In genomic region chr17:41697122-41697962, GRCh38 we compare ENCODE assay signal across 13 cellular contexts. TPM values are rescaled to one million over a fixed set of nuclear protein-coding genes. Genes with fewer than 3 reads are reported as not detected.
A peak's percentile ranks its signal among the peaks of the same experiment; 100 is the strongest.
DNase-seq lines count a peak whose midpoint lies in the region; ATAC-seq and TF ChIP-seq lines count a peak whose summit lies in the region.
"Had no signal": no experiment of that assay in that cellular context is flagged by ENCODE, and none has a peak within 500 bp of the region (broad histone marks: within the 10 kb centered on the region; RNA-seq: fewer than 3 reads in every experiment).

No MANE protein-coding gene starts in this region.

- peaks cover 4 to 16% of the 10 kb centered on the region in 2 donors for H3K36me3 Mint-ChIP-seq in activated T-cell treated with anti-CD3 and anti-CD28 coated beads, Interleukin-2, amount 50 U/mL, for 72 hours (ENCODE audit: insufficient read depth in 2 of 2)
- peaks cover 14% of the 10 kb centered on the region for H3K36me3 Mint-ChIP-seq in activated T-cell treated with anti-CD3 and anti-CD28 coated beads, Interleukin-2, amount 50 U/mL, for 4 hours (ENCODE audit: insufficient read depth)
- H3K36me3 Mint-ChIP-seq in endodermal cell (ENCODE audit: low read depth) = peaks cover 6% of the 10 kb centered on the region

- no peak overlapping the region for H3K4me3 Mint-ChIP-seq in activated T-cell treated with anti-CD3 and anti-CD28 coated beads, Interleukin-2, amount 50 U/mL, for 72 hours
- no peak overlapping the region for H3K4me3 Mint-ChIP-seq in activated T-cell treated with anti-CD3 and anti-CD28 coated beads, Interleukin-2, amount 50 U/mL, for 4 hours
- H3K4me3 Mint-ChIP-seq in endodermal cell = no peak overlapping the region
- H3K4me3 Mint-ChIP-seq: activated CD4-positive, alpha-beta memory T cell treated with anti-CD3 and anti-CD28 coated beads for 36 hours; naive thymus-derived CD8-positive, alpha-beta T cell had no signal

- no peaks in the 10 kb centered on the region for H3K27me3 Mint-ChIP-seq in activated T-cell treated with anti-CD3 and anti-CD28 coated beads, Interleukin-2, amount 50 U/mL, for 72 hours (ENCODE audit: low read depth)
- peaks cover 2% of the 10 kb centered on the region for H3K27me3 Mint-ChIP-seq in activated T-cell treated with anti-CD3 and anti-CD28 coated beads, Interleukin-2, amount 50 U/mL, for 4 hours (ENCODE audit: low read depth)
- H3K27me3 Mint-ChIP-seq in endodermal cell (ENCODE audit: insufficient read depth) = peaks cover 11% of the 10 kb centered on the region
- H3K27me3 Mint-ChIP-seq: activated CD4-positive, alpha-beta memory T cell treated with anti-CD3 and anti-CD28 coated beads for 36 hours had no signal

- DNase-seq in activated T-cell treated with anti-CD3 and anti-CD28 coated beads, Interleukin-2, amount 50 U/mL, for 72 hours = no peak
- no peak for DNase-seq in activated T-cell treated with anti-CD3 and anti-CD28 coated beads, Interleukin-2, amount 50 U/mL, for 4 hours
- DNase-seq in endodermal cell (peak; percentile 37), lung microvascular endothelial cell (ENCODE audit: low read depth in 2 of 2) (peak; percentile 12 to 69), uterus (peak; percentile 76 to 83), middle frontal gyrus (ENCODE audit: extremely low spot score, low spot score) (no peak)
- DNase-seq in activated naive CD4-positive, alpha-beta T cell treated with anti-CD3 and anti-CD28 coated beads, Interleukin-2, amount 50 U/mL, for 16 hours = no peak
- DNase-seq: activated CD4-positive, alpha-beta memory T cell treated with anti-CD3 and anti-CD28 coated beads for 36 hours; dermis blood vessel endothelial cell; naive thymus-derived CD8-positive, alpha-beta T cell had no signal

- WGBS in endodermal cell (ENCODE audit: insufficient coverage in 1 of 2, insufficient read length in 1 of 2), 2 experiments = 81 to 83% methylated on average over 4 to 5 of the region's 6 CpGs

- no peak overlapping the region for H3K9ac ChIP-seq in endodermal cell (ENCODE audit: extremely low read depth, low read length, poor library complexity, severe bottlenecking)

- intact Hi-C loops in uterus (cut with DNase I; ENCODE audit: low total_unique reads) = no loop called here

- H3K9me3 Mint-ChIP-seq in activated T-cell treated with anti-CD3 and anti-CD28 coated beads, Interleukin-2, amount 50 U/mL, for 72 hours = no peaks in the 10 kb centered on the region
- no peaks in the 10 kb centered on the region for H3K9me3 Mint-ChIP-seq in activated T-cell treated with anti-CD3 and anti-CD28 coated beads, Interleukin-2, amount 50 U/mL, for 4 hours
- no peaks in the 10 kb centered on the region for H3K9me3 Mint-ChIP-seq in endodermal cell
- H3K9me3 Mint-ChIP-seq: activated CD4-positive, alpha-beta memory T cell treated with anti-CD3 and anti-CD28 coated beads for 36 hours; naive thymus-derived CD8-positive, alpha-beta T cell had no signal

- no peak for TF ChIP-seq CTCF in endodermal cell (conservative IDR thresholded peaks at IDR 0.05)
- TF ChIP-seq CTCF in uterus (IDR thresholded peaks at IDR 0.05) = no peak

- no peak for TF ChIP-seq POLR2A in uterus (IDR thresholded peaks at IDR 0.05)

- ATAC-seq in activated T-cell treated with anti-CD3 and anti-CD28 coated beads, Interleukin-2, amount 50 U/mL, for 72 hours (replicated peaks in 1 of 2) = no peak
- no peak for ATAC-seq in activated T-cell treated with anti-CD3 and anti-CD28 coated beads, Interleukin-2, amount 50 U/mL, for 4 hours
- no peak for ATAC-seq in GM21381 (IDR thresholded peaks at IDR 0.05; ENCODE audit: unreplicated experiment)
- ATAC-seq: naive thymus-derived CD8-positive, alpha-beta T cell had no signal

- H3K27ac ChIP-seq in endodermal cell (ENCODE audit: low read depth, low read length) (no peak overlapping the region), uterus (peak overlapping the region; percentile 54 to 84)
- H3K27ac ChIP-seq: C4-2B had no signal

- no peaks in the 10 kb centered on the region for H3K9me3 ChIP-seq in endodermal cell (ENCODE audit: control insufficient read depth, low read length)
- no peaks in the 10 kb centered on the region for H3K9me3 ChIP-seq in uterus

- peaks cover 14% of the 10 kb centered on the region for H3K36me3 ChIP-seq in endodermal cell (ENCODE audit: control insufficient read depth, insufficient read depth, low read length)
- no peaks in the 10 kb centered on the region for H3K36me3 ChIP-seq in uterus

- peak overlapping the region; percentile 79 for H3K27ac Mint-ChIP-seq in activated T-cell treated with anti-CD3 and anti-CD28 coated beads, Interleukin-2, amount 50 U/mL, for 72 hours
- H3K27ac Mint-ChIP-seq in endodermal cell = no peak overlapping the region
- H3K27ac Mint-ChIP-seq: activated CD4-positive, alpha-beta memory T cell treated with anti-CD3 and anti-CD28 coated beads for 36 hours had no signal

- peaks cover 26% of the 10 kb centered on the region for H3K4me1 Mint-ChIP-seq in activated T-cell treated with anti-CD3 and anti-CD28 coated beads, Interleukin-2, amount 50 U/mL, for 72 hours (ENCODE audit: low read depth)
- H3K4me1 Mint-ChIP-seq in activated T-cell treated with anti-CD3 and anti-CD28 coated beads, Interleukin-2, amount 50 U/mL, for 4 hours (ENCODE audit: low read depth) = peaks cover 19% of the 10 kb centered on the region
- H3K4me1 Mint-ChIP-seq in endodermal cell = peaks cover 5% of the 10 kb centered on the region

- no peak overlapping the region for H3K4me3 ChIP-seq in endodermal cell (ENCODE audit: low read length)
- H3K4me3 ChIP-seq in uterus = no peak overlapping the region

- H3K27me3 ChIP-seq in endodermal cell (ENCODE audit: control insufficient read depth, insufficient read depth, low read length, poor library complexity, severe bottlenecking) (no peaks in the 10 kb centered on the region), uterus (no peaks in the 10 kb centered on the region)

- H3K4me1 ChIP-seq in endodermal cell (ENCODE audit: control insufficient read depth, insufficient read depth, low read length) (no peaks in the 10 kb centered on the region), uterus (peaks cover 0 to 5% of the 10 kb centered on the region in 2 donors)

RNA-seq across cellular contexts. Expression of gene EIF1, which starts 8.7 kb away (rescaled TPM):
- 1,000 to 10,000 TPM; 2,404 to 2,458 TPM for total RNA-seq in activated T-cell treated with anti-CD3 and anti-CD28 coated beads, Interleukin-2, amount 50 U/mL, for 72 hours
- 1,000 to 10,000 TPM; 1,373 to 1,742 (median 1,506) TPM for total RNA-seq in activated T-cell treated with anti-CD3 and anti-CD28 coated beads, Interleukin-2, amount 50 U/mL, for 4 hours
- total RNA-seq in endodermal cell (100 to 1,000 TPM; 526 to 573 TPM), lung microvascular endothelial cell (41.2 and 82.5 TPM in 2 replicates), uterus (100 to 1,000 TPM in 3 of 4 donors, 10 to 100 TPM in 1; 83.5 to 796 (median 199) TPM)
- 718 TPM for polyA plus RNA-seq in endodermal cell (2013, experiment 1 of 2)
- polyA plus RNA-seq in endodermal cell (2013, experiment 2 of 2) = 619 TPM

RNA-seq across cellular contexts. Expression of gene GAST, which starts 14.8 kb away (rescaled TPM):
- total RNA-seq in activated T-cell treated with anti-CD3 and anti-CD28 coated beads, Interleukin-2, amount 50 U/mL, for 72 hours = not detected
- not detected for total RNA-seq in activated T-cell treated with anti-CD3 and anti-CD28 coated beads, Interleukin-2, amount 50 U/mL, for 4 hours
- total RNA-seq in endodermal cell = not detected
- polyA plus RNA-seq in endodermal cell (2013, experiment 1 of 2) = not detected
- polyA plus RNA-seq in endodermal cell (2013, experiment 2 of 2) = not detected
- not detected in 2 replicates for total RNA-seq in lung microvascular endothelial cell
- not detected for total RNA-seq in uterus
- total RNA-seq: activated CD4-positive, alpha-beta memory T cell treated with anti-CD3 and anti-CD28 coated beads for 36 hours; dermis blood vessel endothelial cell; naive thymus-derived CD8-positive, alpha-beta T cell; NCI-H460 had no signal
- polyA plus RNA-seq: naive thymus-derived CD8-positive, alpha-beta T cell had no signal

RNA-seq across cellular contexts. Expression of gene HAP1, which starts 37.1 kb away (rescaled TPM):
- total RNA-seq in activated T-cell treated with anti-CD3 and anti-CD28 coated beads, Interleukin-2, amount 50 U/mL, for 72 hours = under 1 TPM; 0.17 to 0.21 TPM
- under 1 TPM in 1 of 3 donors, not detected in 2; 0.18 TPM for total RNA-seq in activated T-cell treated with anti-CD3 and anti-CD28 coated beads, Interleukin-2, amount 50 U/mL, for 4 hours
- 1 to 10 TPM; 1.7 TPM for total RNA-seq in endodermal cell
- 0.82 TPM for polyA plus RNA-seq in endodermal cell (2013, experiment 1 of 2)
- polyA plus RNA-seq in endodermal cell (2013, experiment 2 of 2) = 0.66 TPM
- total RNA-seq in lung microvascular endothelial cell = under 0.01 and 0.20 TPM in 2 replicates
- 1 to 10 TPM in 1 of 4 donors, not detected in 3; 2.2 TPM for total RNA-seq in uterus
- total RNA-seq: activated CD4-positive, alpha-beta memory T cell treated with anti-CD3 and anti-CD28 coated beads for 36 hours had no signal
- polyA plus RNA-seq: naive thymus-derived CD8-positive, alpha-beta T cell had no signal

Comparison
In these comparisons a context has a peak if more than half of its experiments do, and no peak if none do; other contexts are left out.
1. DNase-seq: peak in endodermal cell (single experiment), lung microvascular endothelial cell (2 of 2) and uterus (2 of 2); none in activated T-cell treated with anti-CD3 and anti-CD28 coated beads, Interleukin-2, amount 50 U/mL, for 72 hours (0 of 2), activated T-cell treated with anti-CD3 and anti-CD28 coated beads, Interleukin-2, amount 50 U/mL, for 4 hours (single experiment), activated naive CD4-positive, alpha-beta T cell treated with anti-CD3 and anti-CD28 coated beads, Interleukin-2, amount 50 U/mL, for 16 hours (single experiment) and middle frontal gyrus (single experiment).